8 cellular contexts compared by ENCODE assay signal in genomic region chr4:109559625-109559982, GRCh38. TPM values are rescaled to one million over a fixed set of nuclear protein-coding genes. Genes with fewer than 3 reads are reported as not detected.
DNase-seq lines count a peak whose midpoint lies in the region; ATAC-seq and TF ChIP-seq lines count a peak whose summit lies in the region.

No MANE protein-coding gene starts in this region.

- BruUV-seq in Caco-2 (replicated peaks; lab: Mats Ljungman, UMichigan), result no TSS peak

- POLR2A ChIA-PET in Caco-2 (lab: Charles Lee), result no interaction called here
- POLR2A ChIA-PET in activated CD4-positive, alpha-beta memory T cell treated with anti-CD3 and anti-CD28 coated beads for 36 hours (lab: Charles Lee), result interaction anchor here (0.6 to 3.4 kb wide), 8 partner anchors 12 to 170 kb away, joined by 4 to 25 read pairs (median 10); partner anchors contain the start of genes PLA2G12A and SEC24B

- DNase-seq in Caco-2, result peak in 1 of 2 experiments; percentile 16
- peak; percentile 58 for DNase-seq in activated CD4-positive, alpha-beta memory T cell treated with anti-CD3 and anti-CD28 coated beads for 36 hours
- DNase-seq in epithelial cell of prostate (ENCODE audit: low read depth, low spot score), result no peak
- no peak for DNase-seq in natural killer cell treated with Interleukin-12 subunit alpha and Interleukin-12 subunit beta and Interleukin-15 and Interleukin-18, amount 100 ng/mL, for 72 hours (ENCODE audit: low spot score)
- DNase-seq in upper lobe of left lung, result peak in 1 of 2 donors; percentile 86
- DNase-seq in KBM-7, result no peak

- no peak for TF ChIP-seq EP300 in upper lobe of left lung (IDR thresholded peaks at IDR 0.05)

- H3K27ac ChIP-seq in epithelial cell of prostate, result peak overlapping the region; percentile 58
- peak overlapping the region; percentile 79 to 88 (median 84) for H3K27ac ChIP-seq in upper lobe of left lung

- no peaks in the 10 kb centered on the region for H3K27me3 Mint-ChIP-seq in Caco-2 (ENCODE audit: insufficient read depth, unreplicated experiment)
- H3K27me3 Mint-ChIP-seq in activated CD4-positive, alpha-beta memory T cell treated with anti-CD3 and anti-CD28 coated beads for 36 hours, result no peaks in the 10 kb centered on the region
- no peaks in the 10 kb centered on the region for H3K27me3 Mint-ChIP-seq in natural killer cell treated with Interleukin-12 subunit alpha and Interleukin-12 subunit beta and Interleukin-15 and Interleukin-18, amount 100 ng/mL, for 72 hours

- peak; percentile 14 for ATAC-seq in GM21423 (IDR thresholded peaks at IDR 0.05; ENCODE audit: unreplicated experiment)
- ATAC-seq in HG03575 (IDR thresholded peaks at IDR 0.05; ENCODE audit: extremely low read depth, insufficient number of reproducible peaks, low FRiP score, unreplicated experiment), result peak; percentile 3
- peak; percentile 41 to 50 for ATAC-seq in natural killer cell treated with Interleukin-12 subunit alpha and Interleukin-12 subunit beta and Interleukin-15 and Interleukin-18, amount 100 ng/mL, for 72 hours
- peak; percentile 56 to 63 for ATAC-seq in upper lobe of left lung (ENCODE audit: low FRiP score in 2 of 2)

- H3K4me1 ChIP-seq in Caco-2, result 0 out of 2 replicates have a peak, but pooled peaks cover 4% of the 10 kb centered on the region
- peaks cover 9 to 25% (median 13%) of the 10 kb centered on the region in 4 donors for H3K4me1 ChIP-seq in upper lobe of left lung

- H3K4me3 Mint-ChIP-seq in Caco-2 (ENCODE audit: unreplicated experiment), result peak overlapping the region; percentile 68
- H3K4me3 Mint-ChIP-seq in activated CD4-positive, alpha-beta memory T cell treated with anti-CD3 and anti-CD28 coated beads for 36 hours, result peak overlapping the region; percentile 84
- H3K4me3 Mint-ChIP-seq in natural killer cell treated with Interleukin-12 subunit alpha and Interleukin-12 subunit beta and Interleukin-15 and Interleukin-18, amount 100 ng/mL, for 72 hours, result peak overlapping the region; percentile 86

- 6 to 23% methylated on average over 6 to 22 of the region's 27 CpGs for WGBS in upper lobe of left lung, 2 donors

- peaks cover 9% of the 10 kb centered on the region for H3K4me1 Mint-ChIP-seq in Caco-2 (ENCODE audit: low read depth, unreplicated experiment)
- H3K4me1 Mint-ChIP-seq in activated CD4-positive, alpha-beta memory T cell treated with anti-CD3 and anti-CD28 coated beads for 36 hours (ENCODE audit: low read depth), result peaks cover 47% of the 10 kb centered on the region
- H3K4me1 Mint-ChIP-seq in natural killer cell treated with Interleukin-12 subunit alpha and Interleukin-12 subunit beta and Interleukin-15 and Interleukin-18, amount 100 ng/mL, for 72 hours (ENCODE audit: low read depth in 2 of 2), result peaks cover 21 to 31% of the 10 kb centered on the region in 2 donors

- H3K27ac Mint-ChIP-seq in Caco-2 (ENCODE audit: unreplicated experiment), result no peak overlapping the region
- peak overlapping the region; percentile 92 for H3K27ac Mint-ChIP-seq in activated CD4-positive, alpha-beta memory T cell treated with anti-CD3 and anti-CD28 coated beads for 36 hours
- H3K27ac Mint-ChIP-seq in natural killer cell treated with Interleukin-12 subunit alpha and Interleukin-12 subunit beta and Interleukin-15 and Interleukin-18, amount 100 ng/mL, for 72 hours, result peak overlapping the region; percentile 66 to 82

- peak overlapping the region; percentile 40 for H3K4me3 ChIP-seq in Caco-2 (ENCODE audit: low read depth, low read length)
- H3K4me3 ChIP-seq in upper lobe of left lung, result peak overlapping the region; percentile 63 to 91 (median 80)

- H3K9me3 Mint-ChIP-seq in Caco-2 (ENCODE audit: unreplicated experiment), result no peaks in the 10 kb centered on the region
- peaks cover 5% of the 10 kb centered on the region for H3K9me3 Mint-ChIP-seq in activated CD4-positive, alpha-beta memory T cell treated with anti-CD3 and anti-CD28 coated beads for 36 hours
- no peaks in the 10 kb centered on the region for H3K9me3 Mint-ChIP-seq in natural killer cell treated with Interleukin-12 subunit alpha and Interleukin-12 subunit beta and Interleukin-15 and Interleukin-18, amount 100 ng/mL, for 72 hours

- H3K36me3 ChIP-seq in Caco-2 (ENCODE audit: control insufficient read depth, insufficient read depth, low read length) (no peaks in the 10 kb centered on the region), upper lobe of left lung (no peaks in the 10 kb centered on the region)

- TF ChIP-seq POLR2A in upper lobe of left lung (IDR thresholded peaks at IDR 0.05), result no peak

- in situ Hi-C loops in KBM-7 (cut with MboI; ENCODE audit: low pct_unique_long_range_greater_than_20kb, low sequenced_read_pairs), result no loop called here

- CTCF ChIA-PET in Caco-2 (lab: Charles Lee), result no interaction called here
- CTCF ChIA-PET in activated CD4-positive, alpha-beta memory T cell treated with anti-CD3 and anti-CD28 coated beads for 36 hours (lab: Charles Lee), result interaction anchor here (0.7 to 1.7 kb wide), 6 partner anchors 13 to 255 kb away, joined by 3 to 6 read pairs (median 4); partner anchors contain the start of gene CASP6

- TF ChIP-seq CTCF in Caco-2 (IDR thresholded peaks at IDR 0.05; ENCODE audit: insufficient read depth in 1 of 2, low read depth in 1 of 2, low read length in 1 of 2, severe bottlenecking in 1 of 2, unreplicated experiment in 1 of 2), result no peak
- no peak for TF ChIP-seq CTCF in upper lobe of left lung (IDR thresholded peaks at IDR 0.05)

- intact Hi-C loops in Caco-2 (cut with micrococcal nuclease; ENCODE audit: unreplicated experiment), result no loop called here
- intact Hi-C loops in activated CD4-positive, alpha-beta memory T cell treated with anti-CD3 and anti-CD28 coated beads for 36 hours (cut with micrococcal nuclease), result no loop called here

- H3K27me3 ChIP-seq in Caco-2 (replicated peaks; ENCODE audit: control insufficient read depth, insufficient read depth, low read length) (no peaks in the 10 kb centered on the region), upper lobe of left lung (no peaks in the 10 kb centered on the region)

- H3K9me3 ChIP-seq in Caco-2 (no peaks in the 10 kb centered on the region), upper lobe of left lung (no peaks in the 10 kb centered on the region)

- H3K36me3 Mint-ChIP-seq in Caco-2 (ENCODE audit: insufficient read depth, unreplicated experiment), result peaks cover 10% of the 10 kb centered on the region
- H3K36me3 Mint-ChIP-seq in activated CD4-positive, alpha-beta memory T cell treated with anti-CD3 and anti-CD28 coated beads for 36 hours, result peaks cover 16% of the 10 kb centered on the region
- no peaks in the 10 kb centered on the region for H3K36me3 Mint-ChIP-seq in natural killer cell treated with Interleukin-12 subunit alpha and Interleukin-12 subunit beta and Interleukin-15 and Interleukin-18, amount 100 ng/mL, for 72 hours

RNA-seq across cellular contexts. Expression of gene MCUB, which starts 0.4 kb away (rescaled TPM):
- total RNA-seq in Caco-2 (2022) (1.8 and 3.6 TPM in 2 replicates), upper lobe of left lung (10 to 100 TPM in 5 of 6 donors, 1 to 10 TPM in 1; 8.8 to 37.9 (median 19.4) TPM)
- total RNA-seq in activated CD4-positive, alpha-beta memory T cell treated with anti-CD3 and anti-CD28 coated beads for 36 hours, result 10 to 100 TPM; 76.7 to 80.5 TPM
- total RNA-seq in natural killer cell treated with Interleukin-12 subunit alpha and Interleukin-12 subunit beta and Interleukin-15 and Interleukin-18, amount 100 ng/mL, for 72 hours, result 10 to 100 TPM; 13.0 to 21.8 TPM

Comparison
In these comparisons a context has a peak if more than half of its experiments do, and no peak if none do; other contexts are left out.
1. ATAC-seq: peak in every context shown above with its lines; median percentile 60 in upper lobe of left lung; 46 in natural killer cell treated with Interleukin-12 subunit alpha and Interleukin-12 subunit beta and Interleukin-15 and Interleukin-18, amount 100 ng/mL, for 72 hours; 14 in GM21423; 3 in HG03575.